Comparison of ENCODE assay signal across 17 cellular contexts in genomic region chr9:134026981-134027380, GRCh38. TPM values are rescaled to one million over a fixed set of nuclear protein-coding genes. Genes with fewer than 3 reads are reported as not detected.
DNase-seq lines count a peak whose midpoint lies in the region; ATAC-seq, FAIRE-seq and TF ChIP-seq lines count a peak whose summit lies in the region.
"Had no signal": no experiment of that assay in that cellular context is flagged by ENCODE, and none has a peak within 500 bp of the region (broad histone marks: within the 10 kb centered on the region; RNA-seq: fewer than 3 reads in every experiment).

No MANE protein-coding gene starts in this region.

- H3K9me3 ChIP-seq in Karpas-422 (ENCODE audit: low read length) (no peaks in the 10 kb centered on the region), K562 (replicated peaks; ENCODE audit: control insufficient read depth, insufficient read depth, low read depth, low read length) (no peaks in the 10 kb centered on the region)
- H3K9me3 ChIP-seq: tibial artery had no signal

- H3K36me3 ChIP-seq in Karpas-422 (ENCODE audit: insufficient read depth, low read length) = peaks cover 5% of the 10 kb centered on the region; the same call in 1 of the 2 replicates
- peaks cover 10% of the 10 kb centered on the region; the same call in 1 of the 3 replicates for H3K36me3 ChIP-seq in K562 (ENCODE audit: control insufficient read depth, insufficient read depth, low read length)

- no peaks in the 10 kb centered on the region for H3K27me3 ChIP-seq in Karpas-422 (ENCODE audit: low read length)
- peaks cover 3 to 5% of the 10 kb centered on the region in 2 experiments; a peak in 1 of 5 replicates for H3K27me3 ChIP-seq in K562 (ENCODE audit: control insufficient read depth in 2 of 2, insufficient read depth in 2 of 2, low read length in 2 of 2)
- H3K27me3 ChIP-seq: tibial artery had no signal

- WGBS in K562 (ENCODE audit: insufficient coverage, low coverage, missing lambda C conversion rate) = 83% methylated on average over 8 of the region's 8 CpGs

- TSS peak; percentile 70 for BruUV-seq in K562 (replicated peaks; lab: Mats Ljungman, UMichigan)

- H3K9ac ChIP-seq in Karpas-422 (ENCODE audit: low read length) = no peak overlapping the region
- no peak overlapping the region for H3K9ac ChIP-seq in K562 (ENCODE audit: insufficient read depth in 1 of 2, low read depth in 2 of 2, low read length in 2 of 2)

- no peak for DNase-seq in activated CD4-positive, alpha-beta T cell treated with anti-CD3 and anti-CD28 coated beads for 36 hours
- DNase-seq in activated CD4-positive, alpha-beta T cell treated with anti-CD3 and anti-CD28 coated beads for 48 hours = no peak
- DNase-seq in Karpas-422 (no peak), K562 (ENCODE audit: extremely low read depth in 1 of 4, low spot score in 3 of 4) (no peak), neural crest cell (ENCODE audit: low read depth, low spot score) (no peak), medulla oblongata (ENCODE audit: extremely low spot score) (no peak), NCI-H524 (lab: John Stamatoyannopoulos, UW) (no peak)
- DNase-seq: activated CD8-positive, alpha-beta memory T cell treated with anti-CD3 and anti-CD28 coated beads, Interleukin-2, amount 50 U/mL, for 4 hours; GF-D8; hippocampal formation; right cardiac atrium; SHP77 treated with DMSO at 0.1 percent for 48 hours; stimulated activated CD4-positive, alpha-beta T cell treated with anti-CD3 and anti-CD28 coated beads, Interleukin-2, amount 100 ng/mL, for 24 hours had no signal

- in situ Hi-C loops in K562 (cut with MboI) = no loop called here

- H3K27ac ChIP-seq in Karpas-422 (ENCODE audit: low read length) (no peak overlapping the region), K562 (ENCODE audit: extremely low read depth, low read depth, low read length) (no peak overlapping the region)

- TF ChIP-seq EP300 in K562 (IDR thresholded peaks at IDR 0.05; ENCODE audit: low read length) = no peak

- H3K4me3 ChIP-seq in Karpas-422 (ENCODE audit: low read length) (no peak overlapping the region; the same call in 1 of the 2 replicates), K562 (no peak overlapping the region)

- no peak for TF ChIP-seq POLR2A in K562 (conservative IDR thresholded peaks at IDR 0.05)

- peaks cover 5% of the 10 kb centered on the region; the same call in 1 of the 2 replicates for H4K20me1 ChIP-seq in Karpas-422 (ENCODE audit: insufficient read depth, low read depth, low read length)
- no peaks in the 10 kb centered on the region for H4K20me1 ChIP-seq in K562 (replicated peaks; ENCODE audit: control insufficient read depth, insufficient read depth, low read length)

- H3K79me2 ChIP-seq in Karpas-422 (ENCODE audit: low read length) = 0 out of 2 replicates have a peak, but pooled peaks cover 3% of the 10 kb centered on the region
- no peaks in the 10 kb centered on the region for H3K79me2 ChIP-seq in K562 (ENCODE audit: control insufficient read depth, insufficient read depth, low read length)

- H3K36me3 Mint-ChIP-seq in activated CD4-positive, alpha-beta T cell treated with anti-CD3 and anti-CD28 coated beads for 36 hours (ENCODE audit: low read depth) = peaks cover 6% of the 10 kb centered on the region
- H3K36me3 Mint-ChIP-seq in neural crest cell (ENCODE audit: low read depth) = peaks cover 7% of the 10 kb centered on the region

- CTCF ChIA-PET in activated CD4-positive, alpha-beta T cell treated with anti-CD3 and anti-CD28 coated beads for 36 hours (lab: Charles Lee) = interaction anchor here (0.7 kb wide), 1 partner anchor 634 kb away, joined by 3 read pairs; no protein-coding TSS in a partner anchor
- CTCF ChIA-PET in K562 (lab: Yijun Ruan, JAX; ENCODE audit: low intra/inter-chr PET ratio) = no interaction called here

- H3K27me3 Mint-ChIP-seq in activated CD4-positive, alpha-beta T cell treated with anti-CD3 and anti-CD28 coated beads for 36 hours = no peaks in the 10 kb centered on the region
- no peaks in the 10 kb centered on the region for H3K27me3 Mint-ChIP-seq in neural crest cell (ENCODE audit: low read depth)

- no peak for ATAC-seq in activated CD4-positive, alpha-beta T cell treated with anti-CD3 and anti-CD28 coated beads for 36 hours
- ATAC-seq in K562 (no peak), HG03378 (IDR thresholded peaks at IDR 0.05; ENCODE audit: unreplicated experiment) (no peak)
- ATAC-seq: left colon had no signal

- no peaks in the 10 kb centered on the region for H3K9me2 ChIP-seq in Karpas-422 (replicated peaks; ENCODE audit: insufficient read depth, low read length)

- H3K9me1 ChIP-seq in K562 (ENCODE audit: control insufficient read depth, insufficient read depth, low read length) = no peaks in the 10 kb centered on the region

- no peak for FAIRE-seq in K562 (lab: Jason Lieb, UNC)
- FAIRE-seq: A204.1 had no signal

- POLR2A ChIA-PET in activated CD4-positive, alpha-beta T cell treated with anti-CD3 and anti-CD28 coated beads for 36 hours (lab: Charles Lee) = no interaction called here
- POLR2A ChIA-PET in K562 (lab: Yijun Ruan, JAX) = interaction anchor here (0.6 to 1.1 kb wide), 2 partner anchors 12 to 243 kb away, joined by 3 read pairs; no protein-coding TSS in a partner anchor

- no peak for TF ChIP-seq RAD21 in K562 (CRISPR knock-in tag; conservative IDR thresholded peaks at IDR 0.05 in 1 of 2, IDR thresholded peaks at IDR 0.05 in 1 of 2)

- H3K4me1 ChIP-seq in Karpas-422 (ENCODE audit: low read length) (peaks cover 18% of the 10 kb centered on the region), K562 (replicated peaks in 1 of 2; ENCODE audit: control insufficient read depth in 2 of 2, insufficient read depth in 2 of 2, low read length in 2 of 2) (peaks cover 4 to 26% of the 10 kb centered on the region in 2 experiments; a peak in 3 of 5 replicates)

- no peaks in the 10 kb centered on the region for H3K9me3 Mint-ChIP-seq in activated CD4-positive, alpha-beta T cell treated with anti-CD3 and anti-CD28 coated beads for 36 hours (ENCODE audit: low read depth)
- H3K9me3 Mint-ChIP-seq in neural crest cell = no peaks in the 10 kb centered on the region

- intact Hi-C loops in activated CD4-positive, alpha-beta T cell treated with anti-CD3 and anti-CD28 coated beads for 36 hours (cut with DNase I, micrococcal nuclease) = loop anchor here in 1 of 2 experiments (5.0 kb wide), 2 partner anchors 1880 to 1965 kb away; partner anchors contain the start of gene CAMSAP1
- intact Hi-C loops in K562 (cut with micrococcal nuclease) = no loop called here

- TF ChIP-seq CTCF in K562 (IDR thresholded peaks at IDR 0.05 in 2 of 3, conservative IDR thresholded peaks at IDR 0.05 in 1 of 3; ENCODE audit: insufficient read depth in 2 of 3, low read depth in 1 of 3, low read length in 3 of 3) = no peak
- TF ChIP-seq CTCF in neural crest cell (conservative IDR thresholded peaks at IDR 0.05) = no peak

- H2AFZ ChIP-seq in Karpas-422 (ENCODE audit: low read length) (no peak overlapping the region), K562 (ENCODE audit: low read depth, low read length) (no peak overlapping the region)

- peak overlapping the region; percentile 74 for H3K4me3 Mint-ChIP-seq in activated CD4-positive, alpha-beta T cell treated with anti-CD3 and anti-CD28 coated beads for 36 hours
- peak overlapping the region; percentile 80 for H3K4me3 Mint-ChIP-seq in neural crest cell

- H3K4me1 Mint-ChIP-seq in activated CD4-positive, alpha-beta T cell treated with anti-CD3 and anti-CD28 coated beads for 36 hours = peaks cover 4% of the 10 kb centered on the region
- peaks cover 32% of the 10 kb centered on the region for H3K4me1 Mint-ChIP-seq in neural crest cell

- no peak overlapping the region for H3K27ac Mint-ChIP-seq in activated CD4-positive, alpha-beta T cell treated with anti-CD3 and anti-CD28 coated beads for 36 hours
- no peak overlapping the region for H3K27ac Mint-ChIP-seq in neural crest cell (ENCODE audit: unreplicated experiment)

- peak overlapping the region; percentile 81 for H3K4me2 ChIP-seq in Karpas-422 (ENCODE audit: low read depth, low read length, poor library complexity, severe bottlenecking)
- no peak overlapping the region for H3K4me2 ChIP-seq in K562 (ENCODE audit: insufficient read depth, low read length)

RNA-seq across cellular contexts. Expression of gene BRD3OS, which starts 1.7 kb away (rescaled TPM):
- total RNA-seq in activated CD4-positive, alpha-beta T cell treated with anti-CD3 and anti-CD28 coated beads for 36 hours = 10 to 100 TPM; 15.1 to 18.0 TPM
- total RNA-seq in Karpas-422 (2014; rRNA removed; shearing (Covaris generic); ENCODE audit: low replicate concordance) = 41.0 and 49.5 TPM in 2 replicates
- total RNA-seq in K562 (2011; cell fraction: chromatin; rRNA removed; ENCODE audit: low replicate concordance) = 5.2 and 12.0 TPM in 2 replicates
- 5.4 and 7.3 TPM in 2 replicates for total RNA-seq in K562 (2011; cell fraction: nucleolus; rRNA removed)
- total RNA-seq in K562 (2011; cell fraction: nucleoplasm; rRNA removed) = 7.1 and 8.9 TPM in 2 replicates
- total RNA-seq in K562 (2014; rRNA removed) = 7.5 and 10.3 TPM in 2 replicates
- 4.8 and 4.9 TPM in 2 replicates for total RNA-seq in K562 (2014; rRNA removed; fragmentation: Illumina TruSeq; extraction: Trizol)
- total RNA-seq in K562 (2015; rRNA removed; fragmentation: Illumina TruSeq; extraction: Trizol) = 3.1 and 3.4 TPM in 2 replicates
- 8.7 and 9.2 TPM in 2 replicates for total RNA-seq in K562 (2021)
- polyA plus RNA-seq in K562 (2011; rRNA removed) = 4.1 and 5.9 TPM in 2 replicates
- polyA plus RNA-seq in K562 (2011; cell fraction: cytosol; rRNA removed) = 4.6 and 5.2 TPM in 2 replicates
- polyA plus RNA-seq in K562 (2011; cell fraction: nucleus; rRNA removed) = 4.3 and 6.5 TPM in 2 replicates
- polyA plus RNA-seq in K562 (2012) = 5.6 and 8.1 TPM in 2 replicates
- polyA plus RNA-seq in K562 (2014; fragmentation: Illumina TruSeq; extraction: Trizol) = 7.9 and 8.6 TPM in 2 replicates
- polyA plus RNA-seq in K562 (2014; fragmentation: Nextera tagmentation; extraction: Ambion mirVana) = 1 to 10 TPM; 1.1 to 1.7 TPM
- 6.4 and 10.3 TPM in 2 replicates for polyA plus RNA-seq in K562 (2014; rRNA removed)
- polyA minus RNA-seq in K562 (2011; rRNA and poly(A)+ RNA removed) = 2.5 and 3.2 TPM in 2 replicates
- polyA minus RNA-seq in K562 (2011; cell fraction: cytosol; rRNA and poly(A)+ RNA removed) = 4.4 and 7.0 TPM in 2 replicates
- 4.0 and 4.4 TPM in 2 replicates for polyA minus RNA-seq in K562 (2011; cell fraction: nucleus; rRNA and poly(A)+ RNA removed)
- total RNA-seq in neural crest cell = 25.9 and 30.7 TPM in 2 replicates

RNA-seq across cellular contexts. Expression of gene VAV2, which starts 34.9 kb away (rescaled TPM):
- 1 to 10 TPM; 5.1 to 6.5 TPM for total RNA-seq in activated CD4-positive, alpha-beta T cell treated with anti-CD3 and anti-CD28 coated beads for 36 hours
- 3.5 and 9.6 TPM in 2 replicates for total RNA-seq in Karpas-422 (2014; rRNA removed; shearing (Covaris generic); ENCODE audit: low replicate concordance)
- 4.0 and 7.9 TPM in 2 replicates for total RNA-seq in K562 (2011; cell fraction: chromatin; rRNA removed; ENCODE audit: low replicate concordance)
- 2.4 and 2.5 TPM in 2 replicates for total RNA-seq in K562 (2011; cell fraction: nucleolus; rRNA removed)
- 1.8 and 4.4 TPM in 2 replicates for total RNA-seq in K562 (2011; cell fraction: nucleoplasm; rRNA removed)
- total RNA-seq in K562 (2014; rRNA removed) = 1.0 and 1.5 TPM in 2 replicates
- 0.76 and 1.3 TPM in 2 replicates for total RNA-seq in K562 (2014; rRNA removed; fragmentation: Illumina TruSeq; extraction: Trizol)
- 0.91 and 0.94 TPM in 2 replicates for total RNA-seq in K562 (2015; rRNA removed; fragmentation: Illumina TruSeq; extraction: Trizol)
- total RNA-seq in K562 (2021) = 2.7 and 3.0 TPM in 2 replicates
- polyA plus RNA-seq in K562 (2011; rRNA removed) = 0.79 and 1.0 TPM in 2 replicates
- 0.77 and 1.4 TPM in 2 replicates for polyA plus RNA-seq in K562 (2011; cell fraction: cytosol; rRNA removed)
- 1.4 and 2.5 TPM in 2 replicates for polyA plus RNA-seq in K562 (2011; cell fraction: nucleus; rRNA removed)
- polyA plus RNA-seq in K562 (2012) = 0.75 and 1.2 TPM in 2 replicates
- polyA plus RNA-seq in K562 (2014; fragmentation: Illumina TruSeq; extraction: Trizol) = 1.5 and 1.7 TPM in 2 replicates
- under 1 TPM in 1 of 2 experiments, not detected in 1; 0.01 TPM for polyA plus RNA-seq in K562 (2014; fragmentation: Nextera tagmentation; extraction: Ambion mirVana)
- polyA plus RNA-seq in K562 (2014; rRNA removed) = 1.2 and 1.5 TPM in 2 replicates
- polyA minus RNA-seq in K562 (2011; rRNA and poly(A)+ RNA removed) = 1.5 and 1.9 TPM in 2 replicates
- 1.8 and 2.1 TPM in 2 replicates for polyA minus RNA-seq in K562 (2011; cell fraction: cytosol; rRNA and poly(A)+ RNA removed)
- polyA minus RNA-seq in K562 (2011; cell fraction: nucleus; rRNA and poly(A)+ RNA removed) = 1.4 and 1.9 TPM in 2 replicates
- 40.6 and 47.0 TPM in 2 replicates for total RNA-seq in neural crest cell

RNA-seq across cellular contexts. Expression of gene BRD3, which starts 40.8 kb away (rescaled TPM):
- total RNA-seq in activated CD4-positive, alpha-beta T cell treated with anti-CD3 and anti-CD28 coated beads for 36 hours = 10 to 100 TPM; 33.8 to 39.2 TPM
- 4.0 and 7.2 TPM in 2 replicates for total RNA-seq in Karpas-422 (2014; rRNA removed; shearing (Covaris generic); ENCODE audit: low replicate concordance)
- 18.5 and 32.2 TPM in 2 replicates for total RNA-seq in K562 (2011; cell fraction: chromatin; rRNA removed; ENCODE audit: low replicate concordance)
- 19.6 and 19.7 TPM in 2 replicates for total RNA-seq in K562 (2011; cell fraction: nucleolus; rRNA removed)
- total RNA-seq in K562 (2011; cell fraction: nucleoplasm; rRNA removed) = 11.3 and 13.2 TPM in 2 replicates
- total RNA-seq in K562 (2014; rRNA removed) (10.9 and 13.4 TPM in 2 replicates), K562 (2014; rRNA removed; fragmentation: Illumina TruSeq; extraction: Trizol) (2.8 and 3.5 TPM in 2 replicates), K562 (2015; rRNA removed; fragmentation: Illumina TruSeq; extraction: Trizol) (4.2 and 5.9 TPM in 2 replicates), K562 (2021) (37.1 and 38.1 TPM in 2 replicates), neural crest cell (73.2 and 77.6 TPM in 2 replicates)
- polyA plus RNA-seq in K562 (2011; rRNA removed) (4.0 and 4.9 TPM in 2 replicates), K562 (2014; fragmentation: Illumina TruSeq; extraction: Trizol) (7.1 and 11.4 TPM in 2 replicates), K562 (2014; fragmentation: Nextera tagmentation; extraction: Ambion mirVana) (1 to 10 TPM in 1 of 2 experiments, under 1 TPM in 1; 0.82 to 3.1 TPM), K562 (2014; rRNA removed) (8.5 and 8.8 TPM in 2 replicates)
- polyA plus RNA-seq in K562 (2011; cell fraction: cytosol; rRNA removed) = 3.6 and 8.4 TPM in 2 replicates
- polyA plus RNA-seq in K562 (2011; cell fraction: nucleus; rRNA removed) = 9.8 and 12.8 TPM in 2 replicates
- polyA plus RNA-seq in K562 (2012) = 13.7 and 16.2 TPM in 2 replicates
- polyA minus RNA-seq in K562 (2011; rRNA and poly(A)+ RNA removed) = 5.2 and 5.5 TPM in 2 replicates
- polyA minus RNA-seq in K562 (2011; cell fraction: cytosol; rRNA and poly(A)+ RNA removed) = 22.5 and 23.8 TPM in 2 replicates
- 8.8 and 10.9 TPM in 2 replicates for polyA minus RNA-seq in K562 (2011; cell fraction: nucleus; rRNA and poly(A)+ RNA removed)
